8 cellular contexts compared by ENCODE assay signal in the genomic region with DNA sequence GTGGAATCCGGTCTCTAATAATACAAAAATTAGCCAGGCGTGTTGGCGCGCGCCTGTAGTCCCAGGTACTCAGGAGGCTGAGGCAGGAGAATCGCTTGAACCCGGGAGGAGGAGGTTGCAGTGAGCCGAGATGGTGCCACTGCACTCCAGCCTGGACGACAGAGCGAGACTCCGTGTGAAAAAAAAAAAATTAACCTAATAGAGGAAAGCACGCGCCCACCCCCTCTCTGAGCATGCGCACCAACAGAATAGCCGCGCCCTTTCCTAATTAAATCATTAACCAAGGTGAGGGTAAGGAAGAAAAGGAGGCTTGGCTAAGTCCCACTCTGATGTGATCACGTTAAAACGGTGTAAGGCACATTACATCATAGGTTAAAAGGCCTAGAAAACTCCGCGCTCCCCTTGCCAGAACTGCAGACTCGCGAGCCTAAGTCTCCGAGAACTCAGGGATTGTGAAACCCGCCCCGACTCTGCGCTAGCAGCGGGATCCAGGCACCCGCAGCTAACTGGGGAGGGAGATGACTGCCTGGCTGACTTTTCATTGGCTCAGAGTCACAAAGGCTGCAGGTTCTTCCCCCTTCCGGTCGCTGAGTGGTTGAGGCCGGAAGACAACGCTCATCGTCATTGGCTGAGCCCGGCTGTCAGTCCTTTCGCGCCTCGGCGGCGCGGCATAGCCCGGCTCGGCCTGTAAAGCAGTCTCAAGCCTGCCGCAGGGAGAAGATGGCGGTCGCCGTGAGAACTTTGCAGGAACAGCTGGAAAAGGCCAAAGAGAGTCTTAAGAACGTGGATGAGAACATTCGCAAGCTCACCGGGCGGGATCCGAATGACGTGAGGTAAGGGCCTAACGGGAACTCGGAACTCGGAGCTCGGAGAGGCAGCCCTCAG. TPM values are rescaled to one million over a fixed set of nuclear protein-coding genes. Genes with fewer than 3 reads are reported as not detected.
DNase-seq lines count a peak whose midpoint lies in the region; FAIRE-seq and TF ChIP-seq lines count a peak whose summit lies in the region.

Gene PNN (plus strand): TSS at position 695 of the 885 bp plus-strand sequence. CDS start 26 bp downstream, at position 721.

- no peaks in the 10 kb centered on the region for H3K9me3 ChIP-seq in neuronal stem cell (replicated peaks in 1 of 2; ENCODE audit: control insufficient read depth in 2 of 2, insufficient read depth in 1 of 2, low read depth in 1 of 2, low read length in 2 of 2)

- H3K27me3 ChIP-seq in neuronal stem cell (ENCODE audit: control insufficient read depth in 3 of 3, insufficient read depth in 3 of 3, low read depth in 1 of 3, low read length in 3 of 3) = no peaks in the 10 kb centered on the region

- H3K36me3 Mint-ChIP-seq in activated naive CD4-positive, alpha-beta T cell treated with anti-CD3 and anti-CD28 coated beads for 36 hours (ENCODE audit: low read depth) = peaks cover 38% of the 10 kb centered on the region

- peak within 1 kb of the TSS; percentile 95 for H3K18ac ChIP-seq in neuronal stem cell (ENCODE audit: low read length)

- H3K4me1 Mint-ChIP-seq in activated naive CD4-positive, alpha-beta T cell treated with anti-CD3 and anti-CD28 coated beads for 36 hours (ENCODE audit: low read depth) = peaks cover 44% of the 10 kb centered on the region

- H3K4me2 ChIP-seq in neuronal stem cell (ENCODE audit: insufficient read depth, low read length, poor library complexity, severe bottlenecking) = peak within 1 kb of the TSS; percentile 67

- peaks cover 2 to 7% of the 10 kb centered on the region in 2 donors for H3K4me1 ChIP-seq in neuronal stem cell (ENCODE audit: control insufficient read depth in 2 of 2, insufficient read depth in 1 of 2, low read depth in 1 of 2, low read length in 2 of 2)

- H3K4me3 ChIP-seq in HFF-Myc (replicated peaks; ENCODE audit: low read depth, low read length) (peak within 1 kb of the TSS; percentile 70), neuronal stem cell (ENCODE audit: low read length in 2 of 2) (peak within 1 kb of the TSS; percentile 79 to 85)

- CTCF ChIA-PET in activated naive CD4-positive, alpha-beta T cell treated with anti-CD3 and anti-CD28 coated beads for 36 hours (lab: Charles Lee) = interaction anchor here (0.6 kb wide), 1 partner anchor 94 kb away, joined by 5 read pairs; no protein-coding TSS in a partner anchor

- H3K23ac ChIP-seq in neuronal stem cell (ENCODE audit: low read depth, low read length, poor library complexity) = peak within 1 kb of the TSS; percentile 52

- no peaks in the 10 kb centered on the region for H3K27me3 Mint-ChIP-seq in activated naive CD4-positive, alpha-beta T cell treated with anti-CD3 and anti-CD28 coated beads for 36 hours (ENCODE audit: low read depth)

- peak within 1 kb of the TSS; percentile 100 for H3K27ac Mint-ChIP-seq in activated naive CD4-positive, alpha-beta T cell treated with anti-CD3 and anti-CD28 coated beads for 36 hours

- peak within 1 kb of the TSS; percentile 84 for H3K14ac ChIP-seq in neuronal stem cell (ENCODE audit: low read length)

- H3K79me1 ChIP-seq in neuronal stem cell (ENCODE audit: low read depth, low read length) = peaks cover 3% of the 10 kb centered on the region

- peak; percentile 30 for FAIRE-seq in frontal cortex (lab: Jason Lieb, UNC)

- intact Hi-C loops in activated naive CD4-positive, alpha-beta T cell treated with anti-CD3 and anti-CD28 coated beads for 36 hours (cut with micrococcal nuclease) = loop anchor here (1.0 kb wide), 5 partner anchors 54 to 257 kb away; partner anchors contain the start of genes FBXO33, GEMIN2 and SEC23A

- peak within 1 kb of the TSS; percentile 73 for H2AFZ ChIP-seq in neuronal stem cell (ENCODE audit: low read length)

- H3K27ac ChIP-seq in neuronal stem cell (replicated peaks; ENCODE audit: low read length) = peak within 1 kb of the TSS; percentile 97

- no CpG with 5 or more reads among the region's 56 CpGs for WGBS in neuronal stem cell (ENCODE audit: extremely low coverage in 2 of 2, insufficient read length in 2 of 2, insufficient replicate concordance in 1 of 2), 2 donors

- H2BK15ac ChIP-seq in neuronal stem cell (ENCODE audit: low read length) = peak within 1 kb of the TSS; percentile 65

- H3K9ac ChIP-seq in neuronal stem cell (ENCODE audit: low read depth, low read length, poor library complexity) = peak within 1 kb of the TSS; percentile 99

- no peak within 1 kb of the TSS for H2BK120ac ChIP-seq in neuronal stem cell (ENCODE audit: low read depth, low read length)

- peaks cover 15 to 40% of the 10 kb centered on the region in 2 donors for H3K36me3 ChIP-seq in neuronal stem cell (replicated peaks in 1 of 2; ENCODE audit: control insufficient read depth in 2 of 2, insufficient read depth in 2 of 2, low read length in 2 of 2)

- H4K91ac ChIP-seq in neuronal stem cell (ENCODE audit: low read depth, low read length, poor library complexity) = peak within 1 kb of the TSS; percentile 64

- H3K4me3 Mint-ChIP-seq in activated naive CD4-positive, alpha-beta T cell treated with anti-CD3 and anti-CD28 coated beads for 36 hours = peak within 1 kb of the TSS; percentile 100

- H2BK5ac ChIP-seq in neuronal stem cell (ENCODE audit: low read length) = peak within 1 kb of the TSS; percentile 16

- H4K8ac ChIP-seq in neuronal stem cell (ENCODE audit: low read depth, low read length) = no peak within 1 kb of the TSS

- no peak within 1 kb of the TSS for H2BK12ac ChIP-seq in neuronal stem cell (ENCODE audit: low read length)

- peak within 1 kb of the TSS; percentile 99 for H2AK5ac ChIP-seq in neuronal stem cell (ENCODE audit: low read depth, low read length)

- no peaks in the 10 kb centered on the region for H3K9me3 Mint-ChIP-seq in activated naive CD4-positive, alpha-beta T cell treated with anti-CD3 and anti-CD28 coated beads for 36 hours

- TF ChIP-seq CTCF in HFF-Myc (IDR thresholded peaks at IDR 0.05; ENCODE audit: low read depth, low read length, missing control alignments) = no peak
- TF ChIP-seq CTCF in subcutaneous adipose tissue (IDR thresholded peaks at IDR 0.05; ENCODE audit: low read depth) = no peak

- H3K4ac ChIP-seq in neuronal stem cell (ENCODE audit: low read length) = peak within 1 kb of the TSS; percentile 39

- peak; percentile 98 for DNase-seq in GM03348 (ENCODE audit: low spot score)
- DNase-seq in HFF-Myc (ENCODE audit: extremely low read depth, low read depth) = peak; percentile 99
- DNase-seq in NAMALWA (ENCODE audit: low spot score) = peak; percentile 97
- DNase-seq in SK-N-DZ (ENCODE audit: low spot score) = peak; percentile 99
- DNase-seq in activated naive CD4-positive, alpha-beta T cell treated with anti-CD3 and anti-CD28 coated beads for 36 hours = peak; percentile 98
- peak; percentile 82 to 90 for DNase-seq in frontal cortex (ENCODE audit: low spot score in 2 of 2)
- DNase-seq in neuronal stem cell (ENCODE audit: low spot score) = peak; percentile 98

RNA-seq across cellular contexts. Expression of gene PNN, which starts in this region (rescaled TPM):
- polyA plus RNA-seq in SK-N-DZ (2014; cell fraction: cytosol; rRNA removed) = 51.1 and 59.4 TPM in 2 replicates
- 187 and 416 TPM in 2 replicates for polyA plus RNA-seq in SK-N-DZ (2014; cell fraction: nucleus; rRNA removed)
- 100 to 1,000 TPM in 1 of 2 experiments, 10 to 100 TPM in 1; 99.6 to 100 TPM for total RNA-seq in activated naive CD4-positive, alpha-beta T cell treated with anti-CD3 and anti-CD28 coated beads for 36 hours
- total RNA-seq in frontal cortex (39.1 TPM), subcutaneous adipose tissue (10 to 100 TPM; 24.7 to 39.2 (median 29.0) TPM)
- 165 TPM for polyA plus RNA-seq in neuronal stem cell (2013, experiment 1 of 2)
- polyA plus RNA-seq in neuronal stem cell (2013, experiment 2 of 2) = 161 TPM

Comparison
In these comparisons a context has a peak if more than half of its experiments do, and no peak if none do; other contexts are left out.
1. Peak in every context shown above with its lines: DNase-seq, H3K4me3 ChIP-seq and H3K27ac ChIP-seq.